8 cellular contexts compared by ENCODE assay signal in the genomic region with DNA sequence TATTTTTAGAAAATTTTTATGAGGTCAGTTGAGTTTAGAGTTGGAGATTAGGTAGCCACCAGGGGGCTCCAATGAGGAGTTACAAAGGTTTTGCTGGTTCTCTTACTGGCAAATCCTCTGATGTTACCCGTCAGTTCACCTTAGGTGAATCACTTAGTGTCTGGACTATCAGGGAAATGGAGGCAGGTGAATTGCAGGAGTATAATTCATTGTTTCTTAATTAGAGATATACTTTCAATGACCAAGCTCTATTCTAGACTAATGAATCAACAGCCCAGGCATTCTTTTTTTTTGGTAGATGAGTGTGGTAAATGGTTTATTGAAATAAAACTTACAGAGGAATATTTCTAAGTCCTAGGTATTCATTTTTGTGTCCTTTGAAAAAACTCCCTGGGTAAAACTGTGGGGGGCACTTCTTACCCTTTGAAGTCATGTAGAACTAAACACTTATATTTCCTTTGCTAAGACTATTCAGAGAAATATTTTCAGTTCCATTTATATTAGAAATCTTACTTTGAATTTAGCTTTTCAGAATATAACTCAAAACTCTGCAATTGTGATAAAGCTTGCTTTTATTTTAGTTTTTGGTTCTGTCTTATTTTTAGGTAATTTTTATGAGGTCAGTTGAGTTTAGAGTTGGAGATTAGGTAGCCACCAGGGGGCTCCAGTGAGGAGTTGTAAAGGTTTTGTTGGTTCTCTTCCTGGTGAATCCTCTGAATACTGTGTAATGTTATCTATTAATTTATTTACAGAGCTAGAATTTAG. TPM values are rescaled to one million over a fixed set of nuclear protein-coding genes. Genes with fewer than 3 reads are reported as not detected.
DNase-seq lines count a peak whose midpoint lies in the region; ATAC-seq, FAIRE-seq and TF ChIP-seq lines count a peak whose summit lies in the region.

No MANE protein-coding gene starts in this region.

- H3K4me3 ChIP-seq in BE2C (ENCODE audit: low read depth, low read length), result no peak overlapping the region
- H3K4me3 ChIP-seq in OCI-LY1 (ENCODE audit: low read depth, low read length, poor library complexity, severe bottlenecking), result no peak overlapping the region
- H3K4me3 ChIP-seq in fibroblast of the aortic adventitia (ENCODE audit: low read depth, low read length), result no peak overlapping the region
- no peak overlapping the region for H3K4me3 ChIP-seq in pancreas

- intact Hi-C loops in pancreas (cut with DNase I), result no loop called here

- no peak overlapping the region for H3K9ac ChIP-seq in OCI-LY1 (ENCODE audit: low read length)

- H3K4me1 ChIP-seq in BE2C (no peaks in the 10 kb centered on the region), OCI-LY1 (ENCODE audit: insufficient read depth, low read length, severe bottlenecking) (no peaks in the 10 kb centered on the region), pancreas (peaks cover 0 to 7% (median 0%) of the 10 kb centered on the region in 3 donors)

- no peak overlapping the region for H2AFZ ChIP-seq in OCI-LY1 (ENCODE audit: low read length)

- DNase-seq in BE2C, result peak; percentile 57
- peak; percentile 60 for DNase-seq in activated T-cell treated with anti-CD3 and anti-CD28 coated beads, Interleukin-2, amount 50 U/mL, for 4 hours
- peak; percentile 63 for DNase-seq in fibroblast of the aortic adventitia (ENCODE audit: low read depth)
- peak in 4 of 6 donors; percentile 33 to 49 (median 38) for DNase-seq in pancreas

- WGBS in pancreas, 2 donors, result 35 to 52% methylated on average over 1 of the region's 1 CpG

- no peak overlapping the region for H3K4me2 ChIP-seq in OCI-LY1 (ENCODE audit: low read length)

- H3K9me3 Mint-ChIP-seq in activated T-cell treated with anti-CD3 and anti-CD28 coated beads, Interleukin-2, amount 50 U/mL, for 4 hours, result no peaks in the 10 kb centered on the region

- H3K36me3 ChIP-seq in BE2C, result peaks cover 11% of the 10 kb centered on the region
- H3K36me3 ChIP-seq in OCI-LY1 (ENCODE audit: insufficient read depth, low read length), result peaks cover 87% of the 10 kb centered on the region
- peaks cover 0 to 51% (median 0%) of the 10 kb centered on the region in 3 donors for H3K36me3 ChIP-seq in pancreas

- peak; percentile 70 for TF ChIP-seq CTCF in BE2C (IDR thresholded peaks at IDR 0.05; ENCODE audit: low read depth, low read length)
- TF ChIP-seq CTCF in OCI-LY1 (IDR thresholded peaks at IDR 0.05; ENCODE audit: low read length), result peak; percentile 65
- TF ChIP-seq CTCF in fibroblast of the aortic adventitia (IDR thresholded peaks at IDR 0.05; ENCODE audit: insufficient read depth, low read length), result peak; percentile 64
- TF ChIP-seq CTCF in pancreas (IDR thresholded peaks at IDR 0.05), result peak; percentile 21 to 44 (median 27)

- H3K9me3 ChIP-seq in BE2C (no peaks in the 10 kb centered on the region), OCI-LY1 (ENCODE audit: low read length) (no peaks in the 10 kb centered on the region), pancreas (no peaks in the 10 kb centered on the region)

- H3F3A ChIP-seq in OCI-LY1 (ENCODE audit: insufficient read depth, low read length), result no peaks in the 10 kb centered on the region

- peaks cover 30% of the 10 kb centered on the region for H3K4me1 Mint-ChIP-seq in activated T-cell treated with anti-CD3 and anti-CD28 coated beads, Interleukin-2, amount 50 U/mL, for 4 hours (ENCODE audit: low read depth)

- H4K20me1 ChIP-seq in OCI-LY1 (ENCODE audit: insufficient read depth, low read length), result no peaks in the 10 kb centered on the region

- H3K27ac ChIP-seq in OCI-LY1 (ENCODE audit: low read depth, low read length, poor library complexity, severe bottlenecking) (no peak overlapping the region), pancreas (peak overlapping the region in 1 of 4 donors; percentile 34)

- H3K4me3 Mint-ChIP-seq in activated T-cell treated with anti-CD3 and anti-CD28 coated beads, Interleukin-2, amount 50 U/mL, for 4 hours, result no peak overlapping the region

- peaks cover 7% of the 10 kb centered on the region; the same call in 1 of the 2 replicates for H3K79me2 ChIP-seq in OCI-LY1 (ENCODE audit: insufficient read depth, low read length)

- H3K27me3 Mint-ChIP-seq in activated T-cell treated with anti-CD3 and anti-CD28 coated beads, Interleukin-2, amount 50 U/mL, for 4 hours (ENCODE audit: low read depth), result no peaks in the 10 kb centered on the region

- no peak for FAIRE-seq in pancreas (lab: Jason Lieb, UNC)

- ATAC-seq in HG03432 (IDR thresholded peaks at IDR 0.05; ENCODE audit: unreplicated experiment) (peak; percentile 42), pancreas (peak; percentile 67 to 88 (median 80)), GM18867 (IDR thresholded peaks at IDR 0.05; ENCODE audit: unreplicated experiment) (no peak), GM19023 (IDR thresholded peaks at IDR 0.05; ENCODE audit: unreplicated experiment) (no peak)
- ATAC-seq in activated T-cell treated with anti-CD3 and anti-CD28 coated beads, Interleukin-2, amount 50 U/mL, for 4 hours, result peak; percentile 60 to 71

- no peaks in the 10 kb centered on the region for H3K9me2 ChIP-seq in OCI-LY1 (ENCODE audit: low read depth, low read length)

- no peaks in the 10 kb centered on the region for H3K27me3 ChIP-seq in BE2C
- H3K27me3 ChIP-seq in OCI-LY1 (ENCODE audit: insufficient read depth, low read length), result no peaks in the 10 kb centered on the region
- no peaks in the 10 kb centered on the region for H3K27me3 ChIP-seq in pancreas

- peaks cover 45% of the 10 kb centered on the region for H3K36me3 Mint-ChIP-seq in activated T-cell treated with anti-CD3 and anti-CD28 coated beads, Interleukin-2, amount 50 U/mL, for 4 hours (ENCODE audit: insufficient read depth)

RNA-seq across cellular contexts. Expression of a gene that starts 17.7 kb away (rescaled TPM):
- polyA plus RNA-seq in BE2C (2012; ENCODE audit: insufficient read depth, insufficient read length, low read depth), result 24.1 TPM
- total RNA-seq in activated T-cell treated with anti-CD3 and anti-CD28 coated beads, Interleukin-2, amount 50 U/mL, for 4 hours, result 100 to 1,000 TPM; 247 to 270 (median 260) TPM
- total RNA-seq in fibroblast of the aortic adventitia (ENCODE audit: low replicate concordance), result 74.2 and 78.2 TPM in 2 replicates
- 10 to 100 TPM; 22.1 to 39.4 (median 32.7) TPM for total RNA-seq in pancreas
- 10 to 100 TPM; 23.5 to 35.6 TPM for polyA plus RNA-seq in pancreas

RNA-seq across cellular contexts. Expression of a gene that starts 24.8 kb away (rescaled TPM):
- polyA plus RNA-seq in BE2C (2012; ENCODE audit: insufficient read depth, insufficient read length, low read depth), result 4.5 TPM
- total RNA-seq in activated T-cell treated with anti-CD3 and anti-CD28 coated beads, Interleukin-2, amount 50 U/mL, for 4 hours, result 10 to 100 TPM; 14.8 to 20.9 (median 15.7) TPM
- 0.49 and 1.4 TPM in 2 replicates for total RNA-seq in fibroblast of the aortic adventitia (ENCODE audit: low replicate concordance)
- 1 to 10 TPM in 2 of 6 donors, under 1 TPM in 4; 0.46 to 1.7 (median 0.88) TPM for total RNA-seq in pancreas
- 1 to 10 TPM; 1.5 to 5.1 TPM for polyA plus RNA-seq in pancreas

Comparison
In these comparisons a context has a peak if more than half of its experiments do, and no peak if none do; other contexts are left out.
1. ATAC-seq: peak in HG03432 (single experiment), activated T-cell treated with anti-CD3 and anti-CD28 coated beads, Interleukin-2, amount 50 U/mL, for 4 hours (2 of 2) and pancreas (4 of 4); none in GM18867 (single experiment) and GM19023 (single experiment).
2. Peak in every context shown above with its lines, with median percentiles within 50 percentile points of each other: DNase-seq and CTCF ChIP-seq.